ENCODE assay signal across 8 cellular contexts in genomic region chr5:138033275-138033808, GRCh38. TPM values are rescaled to one million over a fixed set of nuclear protein-coding genes. Genes with fewer than 3 reads are reported as not detected.
DNase-seq lines count a peak whose midpoint lies in the region; ATAC-seq and TF ChIP-seq lines count a peak whose summit lies in the region.

No MANE protein-coding gene starts in this region.

- no peak for DNase-seq in activated CD4-positive, alpha-beta T cell treated with anti-CD3 and anti-CD28 coated beads, Interleukin-2, amount 10 ng/mL, durations not matched to agents 24 days and 14 days
- no peak for DNase-seq in activated CD4-positive, alpha-beta T cell treated with anti-CD3 and anti-CD28 coated beads for 1 hour
- peak; percentile 39 for DNase-seq in NCI-H2171 treated with DMSO at 0.1 percent for 48 hours (lab: John Stamatoyannopoulos, UW)
- DNase-seq in mammary epithelial cell, result peak; percentile 45
- no peak for DNase-seq in lower leg skin (ENCODE audit: low spot score in 2 of 2)
- DNase-seq in testis, result peak; percentile 43
- DNase-seq in hippocampal formation (lab: John Stamatoyannopoulos, UW), result no peak

- intact Hi-C loops in activated CD4-positive, alpha-beta T cell treated with anti-CD3 and anti-CD28 coated beads, Interleukin-2, amount 10 ng/mL, durations not matched to agents 24 days and 14 days (cut with micrococcal nuclease), result loop anchor here (2.0 to 10.0 kb wide), 3 partner anchors 36 to 301 kb away; partner anchors contain the start of genes CDC25C, FAM53C and PKD2L2
- intact Hi-C loops in mammary epithelial cell (cut with micrococcal nuclease), result loop anchor here (1.0 to 10.0 kb wide), 3 partner anchors 254 to 409 kb away; partner anchors contain the start of gene HNRNPA0
- intact Hi-C loops in lower leg skin (cut with DNase I; ENCODE audit: low total_unique reads), result no loop called here
- intact Hi-C loops in testis (cut with DNase I; ENCODE audit: low total_unique reads), result loop anchor here (10.0 kb wide), 1 partner anchor 101 kb away; the partner anchor contains the start of gene NME5

- peaks cover 2% of the 10 kb centered on the region for H3K36me3 Mint-ChIP-seq in activated CD4-positive, alpha-beta T cell treated with anti-CD3 and anti-CD28 coated beads, Interleukin-2, amount 10 ng/mL, durations not matched to agents 24 days and 14 days (ENCODE audit: low read depth)

- no peaks in the 10 kb centered on the region for H3K27me3 ChIP-seq in mammary epithelial cell (ENCODE audit: insufficient read depth, low read length)
- no peaks in the 10 kb centered on the region for H3K27me3 ChIP-seq in testis

- WGBS in mammary epithelial cell (ENCODE audit: low coverage, missing lambda C conversion rate), result 4% methylated on average over 10 of the region's 20 CpGs
- 2 to 6% methylated on average over 20 of the region's 20 CpGs for WGBS in lower leg skin, 2 donors
- WGBS in testis, 2 donors, result 1% methylated on average over 15 to 20 of the region's 20 CpGs

- TSS peak; percentile 81 for BruUV-seq in mammary epithelial cell (replicated peaks; lab: Mats Ljungman, UMichigan)

- TF ChIP-seq CTCF in mammary epithelial cell (conservative IDR thresholded peaks at IDR 0.05 in 1 of 2, IDR thresholded peaks at IDR 0.05 in 1 of 2; ENCODE audit: extremely low read depth in 1 of 2, insufficient read depth in 1 of 2, low read depth in 1 of 2, low read length in 2 of 2) (no peak), lower leg skin (IDR thresholded peaks at IDR 0.05) (no peak), testis (IDR thresholded peaks at IDR 0.05) (no peak)

- peak overlapping the region; percentile 71 to 98 (median 81) for H3K4me3 ChIP-seq in mammary epithelial cell (replicated peaks in 1 of 3; ENCODE audit: insufficient read depth in 1 of 3, low read depth in 2 of 3, low read length in 3 of 3)
- peak overlapping the region; percentile 99 for H3K4me3 ChIP-seq in lower leg skin (ENCODE audit: low read depth, poor library complexity, severe bottlenecking)
- peak overlapping the region; percentile 88 to 99 for H3K4me3 ChIP-seq in testis

- H3K4me1 Mint-ChIP-seq in activated CD4-positive, alpha-beta T cell treated with anti-CD3 and anti-CD28 coated beads, Interleukin-2, amount 10 ng/mL, durations not matched to agents 24 days and 14 days, result peaks cover 39% of the 10 kb centered on the region

- no peaks in the 10 kb centered on the region for H3K9me3 Mint-ChIP-seq in activated CD4-positive, alpha-beta T cell treated with anti-CD3 and anti-CD28 coated beads, Interleukin-2, amount 10 ng/mL, durations not matched to agents 24 days and 14 days

- H3K4me1 ChIP-seq in mammary epithelial cell (ENCODE audit: insufficient read depth, low read length) (peaks cover 10% of the 10 kb centered on the region), testis (peaks cover 42% of the 10 kb centered on the region)

- TF ChIP-seq POLR2A in lower leg skin (IDR thresholded peaks at IDR 0.05) (no peak), testis (IDR thresholded peaks at IDR 0.05) (no peak)

- H3K27ac Mint-ChIP-seq in activated CD4-positive, alpha-beta T cell treated with anti-CD3 and anti-CD28 coated beads, Interleukin-2, amount 10 ng/mL, durations not matched to agents 24 days and 14 days, result peak overlapping the region; percentile 96

- peaks cover 43% of the 10 kb centered on the region for H3K79me2 ChIP-seq in mammary epithelial cell (ENCODE audit: insufficient read depth, low read length)

- peak; percentile 16 for ATAC-seq in HG02763 (IDR thresholded peaks at IDR 0.05; ENCODE audit: unreplicated experiment)

- dilution Hi-C loops in mammary epithelial cell (cut with HindIII; ENCODE audit: low sequenced_read_pairs), result no loop called here

- H3K27ac ChIP-seq in mammary epithelial cell (ENCODE audit: insufficient read depth, low read depth, low read length) (peak overlapping the region; percentile 62), testis (peak overlapping the region; percentile 99 to 100)

- peak overlapping the region; percentile 90 for H3K4me3 Mint-ChIP-seq in activated CD4-positive, alpha-beta T cell treated with anti-CD3 and anti-CD28 coated beads, Interleukin-2, amount 10 ng/mL, durations not matched to agents 24 days and 14 days

- H4K20me1 ChIP-seq in mammary epithelial cell (ENCODE audit: insufficient read depth, low read length), result no peaks in the 10 kb centered on the region

- H3K9ac ChIP-seq in mammary epithelial cell (ENCODE audit: insufficient read depth, low read length), result peak overlapping the region; percentile 67

- in situ Hi-C loops in mammary epithelial cell (cut with MboI; ENCODE audit: low sequenced_read_pairs in 2 of 2), result loop anchor here (5.0 to 25.0 kb wide), 4 partner anchors 34 to 396 kb away; partner anchors contain the start of genes HNRNPA0 (in 1 of the 2) and NME5 (in 1 of the 2)

- H3K36me3 ChIP-seq in mammary epithelial cell (ENCODE audit: insufficient read depth, low read length) (no peaks in the 10 kb centered on the region), testis (ENCODE audit: low read depth, missing control alignments) (no peaks in the 10 kb centered on the region)

- H3K27me3 Mint-ChIP-seq in activated CD4-positive, alpha-beta T cell treated with anti-CD3 and anti-CD28 coated beads, Interleukin-2, amount 10 ng/mL, durations not matched to agents 24 days and 14 days, result no peaks in the 10 kb centered on the region

- H3K4me2 ChIP-seq in mammary epithelial cell (ENCODE audit: insufficient read depth, low read depth, low read length), result peak overlapping the region; percentile 82

- H3K9me3 ChIP-seq in mammary epithelial cell (replicated peaks; ENCODE audit: insufficient read depth, low read length), result no peaks in the 10 kb centered on the region
- H3K9me3 ChIP-seq in testis, result no peaks in the 10 kb centered on the region

- CTCF ChIA-PET in mammary epithelial cell (lab: Charles Lee; ENCODE audit: low non-redundant PET), result interaction anchor here (0.5 to 0.6 kb wide), 3 partner anchors 40 to 254 kb away, joined by 3 to 4 read pairs (median 3); no protein-coding TSS in a partner anchor

- H2AFZ ChIP-seq in mammary epithelial cell (ENCODE audit: low read depth, low read length), result peak overlapping the region; percentile 91

RNA-seq across cellular contexts. Expression of gene FAM13B, which starts 0.5 kb away (rescaled TPM):
- 15.1 and 15.6 TPM in 2 replicates for total RNA-seq in activated CD4-positive, alpha-beta T cell treated with anti-CD3 and anti-CD28 coated beads, Interleukin-2, amount 10 ng/mL, durations not matched to agents 24 days and 14 days
- total RNA-seq in mammary epithelial cell (10 to 100 TPM; 20.3 to 24.7 TPM), lower leg skin (10 to 100 TPM; 17.9 to 25.6 (median 21.4) TPM), testis (100 to 1,000 TPM; 125 to 134 TPM)
- polyA plus RNA-seq in mammary epithelial cell (6.6 TPM), testis (ENCODE audit: insufficient read depth, low read depth, low replicate concordance) (56.5 TPM)
- 8.6 TPM for polyA minus RNA-seq in mammary epithelial cell

RNA-seq across cellular contexts. Expression of gene WNT8A, which starts 50.5 kb away (rescaled TPM):
- not detected in 2 replicates for total RNA-seq in activated CD4-positive, alpha-beta T cell treated with anti-CD3 and anti-CD28 coated beads, Interleukin-2, amount 10 ng/mL, durations not matched to agents 24 days and 14 days
- total RNA-seq in mammary epithelial cell (not detected), lower leg skin (not detected), testis (1 to 10 TPM in 1 of 2 donors, under 1 TPM in 1; 0.71 to 1.3 TPM)
- polyA plus RNA-seq in mammary epithelial cell (not detected), testis (ENCODE audit: insufficient read depth, low read depth, low replicate concordance) (1.4 TPM)
- polyA minus RNA-seq in mammary epithelial cell, result not detected

Comparison
In these comparisons a context has a peak if more than half of its experiments do, and no peak if none do; other contexts are left out.
1. DNase-seq: peak in NCI-H2171 treated with DMSO at 0.1 percent for 48 hours (single experiment), mammary epithelial cell (single experiment) and testis (single experiment); none in activated CD4-positive, alpha-beta T cell treated with anti-CD3 and anti-CD28 coated beads, Interleukin-2, amount 10 ng/mL, durations not matched to agents 24 days and 14 days (single experiment), activated CD4-positive, alpha-beta T cell treated with anti-CD3 and anti-CD28 coated beads for 1 hour (single experiment), lower leg skin (0 of 2) and hippocampal formation (0 of 2).
2. Peak in every context shown above with its lines, with median percentiles within 50 percentile points of each other: H3K4me3 ChIP-seq.